In the genomic region with DNA sequence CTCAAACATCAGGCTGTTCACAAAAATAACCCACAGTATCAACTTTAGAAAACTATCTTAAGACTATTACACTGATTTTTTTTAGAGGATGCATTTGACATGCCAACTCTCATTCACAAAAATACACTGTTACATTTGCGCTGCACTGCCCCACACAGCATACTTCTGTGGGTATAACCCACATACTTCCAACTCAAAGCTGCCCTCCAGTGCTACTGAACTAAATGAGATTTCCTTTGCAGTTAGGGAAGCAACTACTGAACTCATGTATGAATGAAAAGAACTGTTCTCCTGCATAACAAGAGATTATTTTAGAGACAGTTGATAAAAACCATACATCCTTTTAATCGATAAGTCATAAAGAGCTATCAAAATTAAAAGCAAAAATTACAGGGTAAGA, we compare ENCODE assay signal across 17 cellular contexts. TPM values are rescaled to one million over a fixed set of nuclear protein-coding genes. Genes with fewer than 3 reads are reported as not detected.
DNase-seq lines count a peak whose midpoint lies in the region; ATAC-seq, FAIRE-seq and TF ChIP-seq lines count a peak whose summit lies in the region.
"Had no signal": no experiment of that assay in that cellular context is flagged by ENCODE, and none has a peak within 500 bp of the region (broad histone marks: within the 10 kb centered on the region; RNA-seq: fewer than 3 reads in every experiment).

No MANE protein-coding gene starts in this region.

- H3K9ac ChIP-seq in liver (ENCODE audit: low read depth in 1 of 2, low read length in 2 of 2), result no peak overlapping the region
- no peak overlapping the region for H3K9ac ChIP-seq in HepG2 (ENCODE audit: insufficient read depth, low read depth, low read length)

- WGBS in liver, result 91% methylated on average over 2 of the region's 2 CpGs
- WGBS in HepG2 (ENCODE audit: low lambda C conversion rate), result 84% methylated on average over 2 of the region's 2 CpGs

- CTCF ChIA-PET in HepG2 (lab: Yijun Ruan, JAX; ENCODE audit: low intra/inter-chr PET ratio, low total read pairs), result no interaction called here

- H3K27ac ChIP-seq in liver (ENCODE audit: low read depth in 1 of 2, low read length in 2 of 2) (no peak overlapping the region), HepG2 (ENCODE audit: extremely low read length, insufficient read depth, low read length) (no peak overlapping the region)
- H3K27ac ChIP-seq: C4-2B had no signal

- no peak overlapping the region for H2AFZ ChIP-seq in HepG2 (ENCODE audit: low read length)

- no peaks in the 10 kb centered on the region for H3K4me1 ChIP-seq in liver (ENCODE audit: control insufficient read depth in 4 of 4, insufficient read depth in 4 of 4, low read length in 3 of 4)
- H3K4me1 ChIP-seq in HepG2 (ENCODE audit: insufficient read depth, low read length), result peaks cover 16% of the 10 kb centered on the region
- H3K4me1 ChIP-seq: BE2C, HAP-1 had no signal

- no peak for FAIRE-seq in HepG2 (lab: Jason Lieb, UNC)
- FAIRE-seq: GM12891, H1, HTR-8/SVneo had no signal

- BruUV-seq in HepG2 (replicated peaks; lab: Mats Ljungman, UMichigan), result no TSS peak

- H3K27me3 ChIP-seq in liver (ENCODE audit: control insufficient read depth in 4 of 4, insufficient read depth in 4 of 4, low read length in 3 of 4) (no peaks in the 10 kb centered on the region), HepG2 (ENCODE audit: control insufficient read depth in 1 of 2, insufficient read depth in 2 of 2, low read length in 2 of 2) (no peaks in the 10 kb centered on the region)
- H3K27me3 ChIP-seq: BE2C had no signal

- no peaks in the 10 kb centered on the region for H4K20me1 ChIP-seq in HepG2 (ENCODE audit: insufficient read depth, low read length)

- ATAC-seq in HepG2 (no peak), SK-N-SH treated with all-trans-retinoic acid at 6 μM for 48 hours (0 out of 3 replicates have a peak, but pooled peaks have one; percentile 30)

- no peak for TF ChIP-seq POLR2A in HepG2 (IDR thresholded peaks at IDR 0.05; ENCODE audit: insufficient read depth in 1 of 2, low read depth in 2 of 2, low read length in 2 of 2)

- TF ChIP-seq EP300 in HepG2 (IDR thresholded peaks at IDR 0.05; ENCODE audit: low read depth in 2 of 2, low read length in 2 of 2) (no peak), HepG2 (CRISPR knock-in tag; IDR thresholded peaks at IDR 0.05; ENCODE audit: borderline replicate concordance) (no peak)

- POLR2A ChIA-PET in HepG2 (lab: Yijun Ruan, JAX), result no interaction called here

- no peaks in the 10 kb centered on the region for H3K9me3 ChIP-seq in liver (ENCODE audit: control insufficient read depth in 4 of 4, low read length in 3 of 4)
- no peaks in the 10 kb centered on the region for H3K9me3 ChIP-seq in HepG2 (ENCODE audit: low read length)
- H3K9me3 ChIP-seq: BE2C, HAP-1 had no signal

- TF ChIP-seq CTCF in liver (IDR thresholded peaks at IDR 0.05; ENCODE audit: low read depth, low read length, missing input control), result no peak
- TF ChIP-seq CTCF in HepG2 (CRISPR knock-in tag; IDR thresholded peaks at IDR 0.05), result no peak

- no peaks in the 10 kb centered on the region for H3K79me2 ChIP-seq in HepG2 (ENCODE audit: insufficient read depth, low read length)

- intact Hi-C loops in HepG2 (cut with micrococcal nuclease; ENCODE audit: unreplicated experiment), result no loop called here

- no peak for DNase-seq in HepG2 (ENCODE audit: low spot score)
- peak; percentile 33 for DNase-seq in myocyte (ENCODE audit: low read depth)
- DNase-seq in islet precursor cell, result no peak
- DNase-seq in NCI-H2029 treated with DMSO at 0.1 percent for 48 hours (lab: John Stamatoyannopoulos, UW), result no peak
- DNase-seq in NCI-H146 treated with DMSO at 0.1 percent for 48 hours (lab: John Stamatoyannopoulos, UW; ENCODE audit: unreplicated experiment), result no peak
- no peak for DNase-seq in 8988T
- DNase-seq: BE2C; CD4-positive, alpha-beta memory T cell; DMS79; HFFc6 had no signal

- TF ChIP-seq RAD21 in liver (IDR thresholded peaks at IDR 0.05) (peak; percentile 39 to 53), HepG2 (CRISPR knock-in tag; IDR thresholded peaks at IDR 0.05) (no peak)

- no peak overlapping the region for H3K4me3 ChIP-seq in liver (ENCODE audit: low read depth in 1 of 3, low read length in 3 of 3)
- H3K4me3 ChIP-seq in HepG2 (replicated peaks in 1 of 3; ENCODE audit: insufficient read depth in 1 of 3, low read depth in 2 of 3, low read length in 3 of 3), result no peak overlapping the region
- H3K4me3 ChIP-seq: HAP-1 had no signal

- no peak overlapping the region for H3K4me2 ChIP-seq in HepG2 (ENCODE audit: low read depth, low read length)

- H3K36me3 ChIP-seq in liver (ENCODE audit: control insufficient read depth in 4 of 4, insufficient read depth in 3 of 4, low read depth in 1 of 4, low read length in 3 of 4) (no peaks in the 10 kb centered on the region), HepG2 (replicated peaks in 1 of 2; ENCODE audit: control insufficient read depth in 1 of 2, insufficient read depth in 2 of 2, low read length in 2 of 2) (no peaks in the 10 kb centered on the region)
- H3K36me3 ChIP-seq: BE2C, HAP-1 had no signal

- in situ Hi-C loops in HepG2 (cut with HindIII; ENCODE audit: extremely low pct_ligation_motif_present, low pct_unique_long_range_greater_than_20kb), result no loop called here

TF ChIP-seq in liver, 16 proteins besides CTCF, POLR2A, EP300 and RAD21 (continues in another document):
- no peak for TF ChIP-seq GABPA (IDR thresholded peaks at IDR 0.05 in 1 of 2, conservative IDR thresholded peaks at IDR 0.05 in 1 of 2)

TF ChIP-seq in HepG2, 621 proteins besides CTCF, POLR2A, EP300 and RAD21:
- TF ChIP-seq FOXO1 (CRISPR knock-in tag; IDR thresholded peaks at IDR 0.05) (no peak), CERS6 (CRISPR knock-in tag; IDR thresholded peaks at IDR 0.05) (no peak), TP53 (CRISPR knock-in tag; conservative IDR thresholded peaks at IDR 0.05) (no peak), FOXP1 (IDR thresholded peaks at IDR 0.05) (no peak), FOXP1 (CRISPR knock-in tag; IDR thresholded peaks at IDR 0.05) (no peak), YY1 (IDR thresholded peaks at IDR 0.05; ENCODE audit: insufficient read depth, insufficient replicate concordance, low read depth, low read length) (no peak), ZNF224 (CRISPR knock-in tag; IDR thresholded peaks at IDR 0.05) (no peak)

TF ChIP-seq in SK-N-SH treated with all-trans-retinoic acid at 6 μM for 48 hours, 23 proteins besides CTCF, POLR2A, EP300 and RAD21:
- no peak for TF ChIP-seq GLIS3 (CRISPR knock-in tag; IDR thresholded peaks at IDR 0.05)
- no peak for TF ChIP-seq ISL1 (CRISPR knock-in tag; IDR thresholded peaks at IDR 0.05)
- no peak for TF ChIP-seq ZFP3 (CRISPR knock-in tag; IDR thresholded peaks at IDR 0.05)
- TF ChIP-seq ZFP30 (CRISPR knock-in tag; IDR thresholded peaks at IDR 0.05), result no peak
- TF ChIP-seq BACH2 (CRISPR knock-in tag; IDR thresholded peaks at IDR 0.05; ENCODE audit: borderline replicate concordance), result no peak
- no peak for TF ChIP-seq PPARA (CRISPR knock-in tag; IDR thresholded peaks at IDR 0.05; ENCODE audit: borderline replicate concordance)

RNA-seq across cellular contexts. Expression of gene GADD45A, which starts 25.8 kb away (rescaled TPM):
- total RNA-seq in liver (10 to 100 TPM; 29.7 to 57.9 TPM), HepG2 (2016; rRNA removed; fragmentation: Illumina TruSeq; extraction: Trizol) (25.0 and 46.2 TPM in 2 replicates), myocyte (73.6 and 85.0 TPM in 2 replicates)
- polyA plus RNA-seq in liver (10 to 100 TPM; 26.3 to 37.1 TPM), HepG2 (2011; rRNA removed) (33.2 and 36.2 TPM in 2 replicates)
- 21.8 and 26.9 TPM in 2 replicates for total RNA-seq in HepG2 (2016; cell fraction: cytosol; rRNA removed; fragmentation: Illumina TruSeq; extraction: Trizol; ENCODE audit: low read depth)
- total RNA-seq in HepG2 (2016; cell fraction: insoluble cytoplasmic fraction; rRNA removed; fragmentation: Illumina TruSeq; extraction: Trizol), result 23.2 and 49.2 TPM in 2 replicates
- 27.1 and 30.4 TPM in 2 replicates for total RNA-seq in HepG2 (2016; cell fraction: membrane; rRNA removed; fragmentation: Illumina TruSeq; extraction: Trizol)
- total RNA-seq in HepG2 (2016; cell fraction: nucleus; rRNA removed; fragmentation: Illumina TruSeq; extraction: Trizol), result 59.8 and 64.1 TPM in 2 replicates
- polyA plus RNA-seq in HepG2 (2011; cell fraction: cytosol; rRNA removed), result 30.4 and 31.8 TPM in 2 replicates
- 131 and 138 TPM in 2 replicates for polyA plus RNA-seq in HepG2 (2011; cell fraction: nucleus; rRNA removed)
- polyA plus RNA-seq in HepG2 (2012), result 49.0 and 63.8 TPM in 2 replicates
- 24.1 and 25.0 TPM in 2 replicates for polyA plus RNA-seq in HepG2 (2016; cell fraction: cytosol; fragmentation: Illumina TruSeq; extraction: Trizol; ENCODE audit: low read depth)
- 48.7 and 51.1 TPM in 2 replicates for polyA plus RNA-seq in HepG2 (2016; cell fraction: insoluble cytoplasmic fraction; fragmentation: Illumina TruSeq; extraction: Trizol; ENCODE audit: low read depth)
- 26.6 and 28.9 TPM in 2 replicates for polyA plus RNA-seq in HepG2 (2016; cell fraction: membrane; fragmentation: Illumina TruSeq; extraction: Trizol; ENCODE audit: low read depth)
- polyA plus RNA-seq in HepG2 (2016; cell fraction: nucleus; fragmentation: Illumina TruSeq; extraction: Trizol; ENCODE audit: insufficient read depth, low read depth), result 151 and 156 TPM in 2 replicates
- polyA minus RNA-seq in HepG2 (2011; rRNA and poly(A)+ RNA removed; ENCODE audit: low replicate concordance), result 1.4 and 17.0 TPM in 2 replicates
- 11.3 and 13.7 TPM in 2 replicates for polyA minus RNA-seq in HepG2 (2011; cell fraction: cytosol; rRNA and poly(A)+ RNA removed)
- polyA minus RNA-seq in HepG2 (2011; cell fraction: nucleus; rRNA and poly(A)+ RNA removed), result 60.7 and 75.2 TPM in 2 replicates
- 94.5 TPM for polyA plus RNA-seq in myocyte (2012)
